In genomic region chr2:218010116-218010837, GRCh38 we compare ENCODE assay signal across 1 cellular context.
TF ChIP-seq lines count a peak whose summit lies in the region.

No MANE protein-coding gene starts in this region.

TF ChIP-seq in K562, 482 proteins besides CTCF, POLR2A, EP300 and RAD21 (continued from another document):
- TF ChIP-seq, protein P1, sequence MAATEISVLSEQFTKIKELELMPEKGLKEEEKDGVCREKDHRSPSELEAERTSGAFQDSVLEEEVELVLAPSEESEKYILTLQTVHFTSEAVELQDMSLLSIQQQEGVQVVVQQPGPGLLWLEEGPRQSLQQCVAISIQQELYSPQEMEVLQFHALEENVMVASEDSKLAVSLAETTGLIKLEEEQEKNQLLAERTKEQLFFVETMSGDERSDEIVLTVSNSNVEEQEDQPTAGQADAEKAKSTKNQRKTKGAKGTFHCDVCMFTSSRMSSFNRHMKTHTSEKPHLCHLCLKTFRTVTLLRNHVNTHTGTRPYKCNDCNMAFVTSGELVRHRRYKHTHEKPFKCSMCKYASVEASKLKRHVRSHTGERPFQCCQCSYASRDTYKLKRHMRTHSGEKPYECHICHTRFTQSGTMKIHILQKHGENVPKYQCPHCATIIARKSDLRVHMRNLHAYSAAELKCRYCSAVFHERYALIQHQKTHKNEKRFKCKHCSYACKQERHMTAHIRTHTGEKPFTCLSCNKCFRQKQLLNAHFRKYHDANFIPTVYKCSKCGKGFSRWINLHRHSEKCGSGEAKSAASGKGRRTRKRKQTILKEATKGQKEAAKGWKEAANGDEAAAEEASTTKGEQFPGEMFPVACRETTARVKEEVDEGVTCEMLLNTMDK (IDR thresholded peaks at IDR 0.05; ENCODE audit: borderline replicate concordance, insufficient read depth, low read depth, low read length, poor library complexity, severe bottlenecking) = peak; percentile 26
- TF ChIP-seq NEUROD1 (IDR thresholded peaks at IDR 0.05; ENCODE audit: borderline replicate concordance, low read depth, low read length, partially characterized antibody) = no peak
TF ChIP-seq in K562: peak in this region for 3.
